Comparison of ENCODE assay signal across 27 cellular contexts in genomic region chr18:74436158-74436755, GRCh38. TPM values are rescaled to one million over a fixed set of nuclear protein-coding genes. Genes with fewer than 3 reads are reported as not detected.
"Had no signal": no experiment of that assay in that cellular context is flagged by ENCODE, and none has a peak within 500 bp of the region (broad histone marks: within the 10 kb centered on the region; RNA-seq: fewer than 3 reads in every experiment).

No MANE protein-coding gene starts in this region.

- H3K36me3 Mint-ChIP-seq: activated naive CD4-positive, alpha-beta T cell treated with anti-CD3 and anti-CD28 coated beads, Interleukin-2, amount 50 U/mL, for 72 hours; stimulated activated effector memory CD8-positive, alpha-beta T cell treated with anti-CD3 and anti-CD28 coated beads, Interleukin-12 subunit alpha, Interleukin-12 subunit beta, amount 100 ng/mL, for 72 hours had no signal

- H3K9me3 ChIP-seq: esophagus squamous epithelium, right lobe of liver, upper lobe of left lung had no signal

- H3K4me3 ChIP-seq: esophagus squamous epithelium, hepatocyte, right lobe of liver, skin epidermis, upper lobe of left lung had no signal

- H3K79me2 ChIP-seq: hepatocyte had no signal

- H3K4me1 Mint-ChIP-seq: activated CD4-positive, alpha-beta T cell treated with anti-CD3 and anti-CD28 coated beads for 36 hours; stimulated activated effector memory CD8-positive, alpha-beta T cell treated with anti-CD3 and anti-CD28 coated beads, Interleukin-12 subunit alpha, Interleukin-12 subunit beta, amount 100 ng/mL, for 72 hours had no signal

- DNase-seq: activated CD4-positive, alpha-beta T cell treated with anti-CD3 and anti-CD28 coated beads for 36 hours; activated CD4-positive, CD25-positive, alpha-beta regulatory T cell; activated naive CD4-positive, alpha-beta T cell; activated T-cell treated with anti-CD3 and anti-CD28 coated beads for 4 hours; activated T-cell treated with anti-CD3 and anti-CD28 coated beads, Interleukin-2, amount 50 U/mL, for 72 hours; anterior cingulate cortex; dermis blood vessel endothelial cell; effector CD4-positive, alpha-beta T cell; esophagus squamous epithelium; right lobe of liver; stimulated activated CD4-positive, alpha-beta T cell treated with anti-CD3 and anti-CD28 coated beads, Interleukin-4, amount 100 ng/mL, for 24 hours; substantia nigra; T-helper 1 cell; upper lobe of left lung had no signal

- H3K27ac ChIP-seq: epithelial cell of prostate, esophagus squamous epithelium, hepatocyte, right lobe of liver, skin epidermis, upper lobe of left lung had no signal

- H3K27me3 Mint-ChIP-seq: stimulated activated naive CD8-positive, alpha-beta T cell treated with anti-CD3 and anti-CD28 coated beads, Interleukin-15, Interleukin-2, amounts not matched to agents 100 ng/mL and 50 ng/mL, for 24 hours had no signal

- H2AFZ ChIP-seq: hepatocyte had no signal

- H3K4me2 ChIP-seq: hepatocyte had no signal

- H3K27me3 ChIP-seq: esophagus squamous epithelium, hepatocyte, right lobe of liver, upper lobe of left lung had no signal

- ATAC-seq: activated CD4-positive, alpha-beta T cell treated with anti-CD3 and anti-CD28 coated beads for 36 hours; activated naive CD4-positive, alpha-beta T cell treated with anti-CD3 and anti-CD28 coated beads, Interleukin-2, amount 50 U/mL, for 72 hours; activated T-cell treated with anti-CD3 and anti-CD28 coated beads, Interleukin-2, amount 50 U/mL, for 72 hours; left lobe of liver; right lobe of liver had no signal

- H3K4me3 Mint-ChIP-seq: activated CD4-positive, alpha-beta T cell treated with anti-CD3 and anti-CD28 coated beads for 36 hours; activated T-cell treated with anti-CD3 and anti-CD28 coated beads, Interleukin-2, amount 50 U/mL, for 72 hours; nephron; stimulated activated effector memory CD8-positive, alpha-beta T cell treated with anti-CD3 and anti-CD28 coated beads, Interleukin-12 subunit alpha, Interleukin-12 subunit beta, amount 100 ng/mL, for 72 hours; stimulated activated naive CD8-positive, alpha-beta T cell treated with anti-CD3 and anti-CD28 coated beads, Interleukin-15, Interleukin-2, amounts not matched to agents 100 ng/mL and 50 ng/mL, for 24 hours; T-helper 2 cell treated with Interferon-gamma antibody and Interleukin-4, amounts not matched to agents 5 μg/mL and 100 μg/mL, for 36 hours had no signal

- H3K36me3 ChIP-seq: esophagus squamous epithelium, right lobe of liver, upper lobe of left lung had no signal

- H3K9me3 Mint-ChIP-seq: activated naive CD4-positive, alpha-beta T cell treated with anti-CD3 and anti-CD28 coated beads, Interleukin-2, amount 50 U/mL, for 72 hours; activated T-cell treated with anti-CD3 and anti-CD28 coated beads, Interleukin-2, amount 50 U/mL, for 72 hours; nephron; stimulated activated effector memory CD8-positive, alpha-beta T cell treated with anti-CD3 and anti-CD28 coated beads, Interleukin-12 subunit alpha, Interleukin-12 subunit beta, amount 100 ng/mL, for 72 hours; stimulated activated naive CD8-positive, alpha-beta T cell treated with anti-CD3 and anti-CD28 coated beads, Interleukin-15, Interleukin-2, amounts not matched to agents 100 ng/mL and 50 ng/mL, for 24 hours; T-helper 2 cell treated with Interferon-gamma antibody and Interleukin-4, amounts not matched to agents 5 μg/mL and 100 μg/mL, for 36 hours had no signal

- H3K4me1 ChIP-seq: esophagus squamous epithelium, right lobe of liver, upper lobe of left lung had no signal

- H3K27ac Mint-ChIP-seq: activated CD4-positive, alpha-beta T cell treated with anti-CD3 and anti-CD28 coated beads for 36 hours; activated naive CD4-positive, alpha-beta T cell treated with anti-CD3 and anti-CD28 coated beads, Interleukin-2, amount 50 U/mL, for 72 hours; activated T-cell treated with anti-CD3 and anti-CD28 coated beads, Interleukin-2, amount 50 U/mL, for 72 hours; nephron; stimulated activated effector memory CD8-positive, alpha-beta T cell treated with anti-CD3 and anti-CD28 coated beads, Interleukin-12 subunit alpha, Interleukin-12 subunit beta, amount 100 ng/mL, for 72 hours; stimulated activated naive CD8-positive, alpha-beta T cell treated with anti-CD3 and anti-CD28 coated beads, Interleukin-15, Interleukin-2, amounts not matched to agents 100 ng/mL and 50 ng/mL, for 24 hours; T-helper 2 cell treated with Interferon-gamma antibody and Interleukin-4, amounts not matched to agents 5 μg/mL and 100 μg/mL, for 36 hours had no signal

RNA-seq across cellular contexts. Expression of gene DIPK1C, which starts 20.9 kb away (rescaled TPM):
- total RNA-seq: activated CD4-positive, alpha-beta T cell treated with anti-CD3 and anti-CD28 coated beads for 36 hours; activated naive CD4-positive, alpha-beta T cell treated with anti-CD3 and anti-CD28 coated beads, Interleukin-2, amount 50 U/mL, for 72 hours; activated T-cell treated with anti-CD3 and anti-CD28 coated beads, Interleukin-2, amount 50 U/mL, for 72 hours; bronchial epithelial cell; dermis blood vessel endothelial cell; esophagus squamous epithelium; kidney epithelial cell; left lobe of liver; lung microvascular endothelial cell; osteoblast had no signal
